In genomic region chr19:46328079-46328478, GRCh38 we compare ENCODE assay signal across 24 cellular contexts. TPM values are rescaled to one million over a fixed set of nuclear protein-coding genes. Genes with fewer than 3 reads are reported as not detected.
DNase-seq lines count a peak whose midpoint lies in the region; ATAC-seq, FAIRE-seq and TF ChIP-seq lines count a peak whose summit lies in the region.
"Had no signal": no experiment of that assay in that cellular context is flagged by ENCODE, and none has a peak within 500 bp of the region (broad histone marks: within the 10 kb centered on the region; RNA-seq: fewer than 3 reads in every experiment).

No MANE protein-coding gene starts in this region.

- 91% methylated on average over 2 of the region's 2 CpGs for WGBS in hepatocyte (ENCODE audit: low lambda C conversion rate, missing lambda C conversion rate)
- 88% methylated on average over 2 of the region's 2 CpGs; no CpG with 5 or more reads in 1 of the 2 donors for WGBS in transverse colon (ENCODE audit: low coverage in 1 of 2), 2 donors

- no peaks in the 10 kb centered on the region for H3K36me3 ChIP-seq in astrocyte (ENCODE audit: insufficient read depth, low read length)
- H3K36me3 ChIP-seq in hepatocyte (replicated peaks; ENCODE audit: insufficient read depth, low read depth) = peaks cover 12% of the 10 kb centered on the region
- H3K36me3 ChIP-seq in transverse colon = peaks cover 0 to 20% (median 9%) of the 10 kb centered on the region in 4 donors
- H3K36me3 ChIP-seq: BE2C, HAP-1 had no signal

- H3K27ac ChIP-seq in astrocyte (ENCODE audit: low read depth, low read length) = no peak overlapping the region
- peak overlapping the region; percentile 20 for H3K27ac ChIP-seq in hepatocyte
- H3K27ac ChIP-seq in transverse colon = no peak overlapping the region
- H3K27ac ChIP-seq: GM23248, HL-60 had no signal

- H3K4me1 Mint-ChIP-seq in astrocyte (ENCODE audit: low read depth, unreplicated experiment) = peaks cover 2% of the 10 kb centered on the region
- no peaks in the 10 kb centered on the region for H3K4me1 Mint-ChIP-seq in activated CD4-positive, alpha-beta memory T cell treated with anti-CD3 and anti-CD28 coated beads for 36 hours (ENCODE audit: low read depth)

- H3K9ac ChIP-seq in astrocyte (ENCODE audit: low read length) = no peak overlapping the region
- H3K9ac ChIP-seq: GM23248 had no signal

- H3K9me3 Mint-ChIP-seq in astrocyte (ENCODE audit: unreplicated experiment) = peaks cover 38% of the 10 kb centered on the region
- H3K9me3 Mint-ChIP-seq in activated CD4-positive, alpha-beta memory T cell treated with anti-CD3 and anti-CD28 coated beads for 36 hours = peaks cover 31% of the 10 kb centered on the region

- no peak for FAIRE-seq in astrocyte (lab: Jason Lieb, UNC)
- FAIRE-seq: A204.1 had no signal

- no peaks in the 10 kb centered on the region for H3K27me3 ChIP-seq in astrocyte (ENCODE audit: insufficient read depth, low read length)
- H3K27me3 ChIP-seq in hepatocyte = no peaks in the 10 kb centered on the region
- no peaks in the 10 kb centered on the region for H3K27me3 ChIP-seq in transverse colon
- H3K27me3 ChIP-seq: BE2C had no signal

- peak; percentile 8 for DNase-seq in EH (ENCODE audit: low read depth)
- peak; percentile 20 for DNase-seq in astrocyte (ENCODE audit: low read depth)
- DNase-seq in hepatocyte (ENCODE audit: low spot score) = no peak
- DNase-seq in renal cortical epithelial cell (ENCODE audit: low read depth) = peak; percentile 62
- DNase-seq in transverse colon = no peak
- no peak for DNase-seq in activated CD4-positive, alpha-beta memory T cell treated with anti-CD3 and anti-CD28 coated beads for 36 hours
- DNase-seq: BE2C; GM23248; KG1; NCI-H1105; NCI-H146; NCI-H2029; NCI-H226; NCI-H510A treated with DMSO at 0.1 percent for 48 hours; NCI-H774; NK-92 treated with Interleukin-12 subunit alpha and Interleukin-12 subunit beta, amount 100 ng/mL, for 24 hours; Right ventricle myocardium superior had no signal

- no peak for TF ChIP-seq CTCF in astrocyte (IDR thresholded peaks at IDR 0.05; ENCODE audit: insufficient read depth, low read depth, low read length)
- no peak for TF ChIP-seq CTCF in hepatocyte (IDR thresholded peaks at IDR 0.05; ENCODE audit: poor library complexity)
- TF ChIP-seq CTCF in transverse colon (IDR thresholded peaks at IDR 0.05) = no peak

- no peak for TF ChIP-seq POLR2A in transverse colon (IDR thresholded peaks at IDR 0.05)

- H3K4me3 Mint-ChIP-seq in astrocyte (ENCODE audit: unreplicated experiment) = no peak overlapping the region
- no peak overlapping the region for H3K4me3 Mint-ChIP-seq in activated CD4-positive, alpha-beta memory T cell treated with anti-CD3 and anti-CD28 coated beads for 36 hours

- intact Hi-C loops in transverse colon (cut with DNase I; ENCODE audit: low total_unique reads) = no loop called here
- intact Hi-C loops in activated CD4-positive, alpha-beta memory T cell treated with anti-CD3 and anti-CD28 coated beads for 36 hours (cut with micrococcal nuclease) = no loop called here

- H4K20me1 ChIP-seq in astrocyte (ENCODE audit: insufficient read depth, low read length) = no peaks in the 10 kb centered on the region
- H4K20me1 ChIP-seq in hepatocyte (ENCODE audit: insufficient read depth, poor library complexity, severe bottlenecking) = no peaks in the 10 kb centered on the region

- no peak overlapping the region for H3K27ac Mint-ChIP-seq in astrocyte (ENCODE audit: unreplicated experiment)
- no peak overlapping the region for H3K27ac Mint-ChIP-seq in activated CD4-positive, alpha-beta memory T cell treated with anti-CD3 and anti-CD28 coated beads for 36 hours

- no peak overlapping the region for H3K4me3 ChIP-seq in astrocyte (ENCODE audit: insufficient read depth, low read depth, low read length)
- H3K4me3 ChIP-seq in hepatocyte = no peak overlapping the region
- H3K4me3 ChIP-seq in transverse colon = no peak overlapping the region
- H3K4me3 ChIP-seq: GM23248, HAP-1 had no signal

- no peak for TF ChIP-seq EP300 in transverse colon (IDR thresholded peaks at IDR 0.05; ENCODE audit: low read depth)

- CTCF ChIA-PET in activated CD4-positive, alpha-beta memory T cell treated with anti-CD3 and anti-CD28 coated beads for 36 hours (lab: Charles Lee) = no interaction called here

- H3K4me2 ChIP-seq in astrocyte (ENCODE audit: low read length) (no peak overlapping the region), hepatocyte (no peak overlapping the region)

- H3K9me3 ChIP-seq in astrocyte (ENCODE audit: insufficient read depth, low read depth, low read length) (peaks cover 21% of the 10 kb centered on the region), hepatocyte (ENCODE audit: low read depth) (peaks cover 6% of the 10 kb centered on the region), transverse colon (peaks cover 9 to 12% of the 10 kb centered on the region in 2 donors)
- H3K9me3 ChIP-seq: HAP-1 had no signal

- in situ Hi-C loops in transverse colon (cut with MboI; ENCODE audit: low pct_ligation_motif_present in 1 of 4, low pct_unique_long_range_greater_than_20kb in 1 of 4, low sequenced_read_pairs in 3 of 4) = no loop called here

- H2AFZ ChIP-seq in astrocyte (ENCODE audit: low read depth, low read length) = no peak overlapping the region
- H2AFZ ChIP-seq in hepatocyte = no peak overlapping the region
- H2AFZ ChIP-seq: GM23248 had no signal

- ATAC-seq in GM19467 (IDR thresholded peaks at IDR 0.05; ENCODE audit: unreplicated experiment) = no peak

- POLR2A ChIA-PET in activated CD4-positive, alpha-beta memory T cell treated with anti-CD3 and anti-CD28 coated beads for 36 hours (lab: Charles Lee) = interaction anchor here (0.6 kb wide), 1 partner anchor 532 kb away, joined by 3 read pairs; no protein-coding TSS in a partner anchor

- H3K36me3 Mint-ChIP-seq in astrocyte (ENCODE audit: low read depth, unreplicated experiment) = peaks cover 49% of the 10 kb centered on the region
- peaks cover 14% of the 10 kb centered on the region for H3K36me3 Mint-ChIP-seq in activated CD4-positive, alpha-beta memory T cell treated with anti-CD3 and anti-CD28 coated beads for 36 hours

- no peaks in the 10 kb centered on the region for H3K4me1 ChIP-seq in astrocyte (ENCODE audit: insufficient read depth, low read length)
- no peaks in the 10 kb centered on the region for H3K4me1 ChIP-seq in hepatocyte (ENCODE audit: insufficient read depth)
- H3K4me1 ChIP-seq in transverse colon = no peaks in the 10 kb centered on the region
- H3K4me1 ChIP-seq: BE2C, HAP-1 had no signal

- H3K79me2 ChIP-seq in astrocyte (ENCODE audit: insufficient read depth, low read length) = no peaks in the 10 kb centered on the region
- H3K79me2 ChIP-seq in hepatocyte = no peaks in the 10 kb centered on the region

- no peaks in the 10 kb centered on the region for H3K27me3 Mint-ChIP-seq in astrocyte (ENCODE audit: low read depth, unreplicated experiment)
- H3K27me3 Mint-ChIP-seq in activated CD4-positive, alpha-beta memory T cell treated with anti-CD3 and anti-CD28 coated beads for 36 hours = peaks cover 2% of the 10 kb centered on the region

- H3K9me2 ChIP-seq in hepatocyte (replicated peaks; ENCODE audit: insufficient read depth) = no peaks in the 10 kb centered on the region

RNA-seq across cellular contexts. Expression of gene PPP5C, which starts 18.8 kb away (rescaled TPM):
- total RNA-seq in astrocyte (68.8 and 70.9 TPM in 2 replicates), hepatocyte (48.6 and 51.2 TPM in 2 replicates), renal cortical epithelial cell (36.6 and 64.9 TPM in 2 replicates), transverse colon (100 to 1,000 TPM in 1 of 4 donors, 10 to 100 TPM in 3; 78.8 to 132 (median 96.8) TPM)
- polyA plus RNA-seq in hepatocyte = 67.6 and 68.8 TPM in 2 replicates
- 10 to 100 TPM; 76.9 to 82.5 TPM for total RNA-seq in activated CD4-positive, alpha-beta memory T cell treated with anti-CD3 and anti-CD28 coated beads for 36 hours

RNA-seq across cellular contexts. Expression of gene HIF3A, which starts 31.2 kb away (rescaled TPM):
- total RNA-seq in astrocyte (12.6 and 15.6 TPM in 2 replicates), hepatocyte (54.6 and 56.8 TPM in 2 replicates), renal cortical epithelial cell (1.1 TPM in 1 of 2 replicates, not detected in the other), transverse colon (100 to 1,000 TPM in 2 of 4 donors, 10 to 100 TPM in 2; 37.7 to 227 (median 97.5) TPM)
- polyA plus RNA-seq in hepatocyte = 145 and 149 TPM in 2 replicates
- not detected for total RNA-seq in activated CD4-positive, alpha-beta memory T cell treated with anti-CD3 and anti-CD28 coated beads for 36 hours
- total RNA-seq: GM23248, HT1080, OCI-LY7, SK-MEL-5 had no signal

Comparison
In these comparisons a context has a peak if more than half of its experiments do, and no peak if none do; other contexts are left out.
1. DNase-seq: peak in EH (single experiment), astrocyte (single experiment) and renal cortical epithelial cell (single experiment); none in hepatocyte (single experiment), transverse colon (single experiment) and activated CD4-positive, alpha-beta memory T cell treated with anti-CD3 and anti-CD28 coated beads for 36 hours (single experiment).